Comparison of ENCODE assay signal across 1 cellular context in the genomic region with DNA sequence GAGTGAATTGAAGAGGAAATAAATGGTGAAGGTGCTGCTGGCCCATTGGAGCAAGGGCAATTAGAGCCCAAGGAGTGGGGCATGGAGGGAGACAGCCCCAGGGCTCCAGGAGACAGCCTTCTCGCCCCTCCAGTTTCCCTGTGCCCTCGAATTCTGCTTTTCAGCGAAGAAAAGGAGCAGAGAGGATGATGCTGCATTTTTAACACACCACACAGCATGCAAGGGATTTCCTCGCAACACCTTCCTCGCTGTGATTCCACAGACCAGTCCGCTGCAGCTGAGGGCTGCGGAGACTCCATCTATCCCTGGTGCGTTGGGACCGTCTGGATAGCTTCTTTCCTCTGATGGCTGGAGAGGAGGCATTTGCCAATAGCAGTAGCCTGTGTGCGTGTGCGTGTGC.
A peak's percentile ranks its signal among the peaks of the same experiment; 100 is the strongest.
TF ChIP-seq lines count a peak whose summit lies in the region.

No MANE protein-coding gene starts in this region.

TF ChIP-seq in HepG2, 621 proteins besides CTCF, POLR2A, EP300 and RAD21:
- peak; percentile 12 for TF ChIP-seq RBM22 (optimal IDR thresholded peaks at IDR 0.05; ENCODE audit: low read length)
- TF ChIP-seq AGO2 (optimal IDR thresholded peaks at IDR 0.05; ENCODE audit: low read depth, low read length), result peak; percentile 16
- TF ChIP-seq ZNF850 (CRISPR knock-in tag; conservative IDR thresholded peaks at IDR 0.05), result no peak
- TF ChIP-seq, protein P1, sequence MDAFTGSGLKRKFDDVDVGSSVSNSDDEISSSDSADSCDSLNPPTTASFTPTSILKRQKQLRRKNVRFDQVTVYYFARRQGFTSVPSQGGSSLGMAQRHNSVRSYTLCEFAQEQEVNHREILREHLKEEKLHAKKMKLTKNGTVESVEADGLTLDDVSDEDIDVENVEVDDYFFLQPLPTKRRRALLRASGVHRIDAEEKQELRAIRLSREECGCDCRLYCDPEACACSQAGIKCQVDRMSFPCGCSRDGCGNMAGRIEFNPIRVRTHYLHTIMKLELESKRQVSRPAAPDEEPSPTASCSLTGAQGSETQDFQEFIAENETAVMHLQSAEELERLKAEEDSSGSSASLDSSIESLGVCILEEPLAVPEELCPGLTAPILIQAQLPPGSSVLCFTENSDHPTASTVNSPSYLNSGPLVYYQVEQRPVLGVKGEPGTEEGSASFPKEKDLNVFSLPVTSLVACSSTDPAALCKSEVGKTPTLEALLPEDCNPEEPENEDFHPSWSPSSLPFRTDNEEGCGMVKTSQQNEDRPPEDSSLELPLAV (CRISPR knock-in tag; conservative IDR thresholded peaks at IDR 0.05; ENCODE audit: low read depth), result no peak
- no peak for TF ChIP-seq ZNF782 (CRISPR knock-in tag; IDR thresholded peaks at IDR 0.05; ENCODE audit: borderline replicate concordance)
- TF ChIP-seq NFE2L1 (CRISPR knock-in tag; IDR thresholded peaks at IDR 0.05; ENCODE audit: borderline replicate concordance), result no peak
- TF ChIP-seq STAG1 (CRISPR knock-in tag; IDR thresholded peaks at IDR 0.05), result no peak
- TF ChIP-seq, protein P2, sequence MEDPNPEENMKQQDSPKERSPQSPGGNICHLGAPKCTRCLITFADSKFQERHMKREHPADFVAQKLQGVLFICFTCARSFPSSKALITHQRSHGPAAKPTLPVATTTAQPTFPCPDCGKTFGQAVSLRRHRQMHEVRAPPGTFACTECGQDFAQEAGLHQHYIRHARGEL (CRISPR knock-in tag; IDR thresholded peaks at IDR 0.05), result no peak
- no peak for TF ChIP-seq RFXAP (CRISPR knock-in tag; IDR thresholded peaks at IDR 0.05; ENCODE audit: borderline replicate concordance)
- no peak for TF ChIP-seq SP5 (CRISPR knock-in tag; IDR thresholded peaks at IDR 0.05; ENCODE audit: borderline replicate concordance, low read depth)
- TF ChIP-seq, protein P3, sequence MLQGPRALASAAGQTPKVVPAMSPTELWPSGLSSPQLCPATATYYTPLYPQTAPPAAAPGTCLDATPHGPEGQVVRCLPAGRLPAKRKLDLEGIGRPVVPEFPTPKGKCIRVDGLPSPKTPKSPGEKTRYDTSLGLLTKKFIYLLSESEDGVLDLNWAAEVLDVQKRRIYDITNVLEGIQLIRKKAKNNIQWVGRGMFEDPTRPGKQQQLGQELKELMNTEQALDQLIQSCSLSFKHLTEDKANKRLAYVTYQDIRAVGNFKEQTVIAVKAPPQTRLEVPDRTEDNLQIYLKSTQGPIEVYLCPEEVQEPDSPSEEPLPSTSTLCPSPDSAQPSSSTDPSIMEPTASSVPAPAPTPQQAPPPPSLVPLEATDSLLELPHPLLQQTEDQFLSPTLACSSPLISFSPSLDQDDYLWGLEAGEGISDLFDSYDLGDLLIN (CRISPR knock-in tag; IDR thresholded peaks at IDR 0.05; ENCODE audit: borderline replicate concordance), result no peak
- TF ChIP-seq, protein P4, sequence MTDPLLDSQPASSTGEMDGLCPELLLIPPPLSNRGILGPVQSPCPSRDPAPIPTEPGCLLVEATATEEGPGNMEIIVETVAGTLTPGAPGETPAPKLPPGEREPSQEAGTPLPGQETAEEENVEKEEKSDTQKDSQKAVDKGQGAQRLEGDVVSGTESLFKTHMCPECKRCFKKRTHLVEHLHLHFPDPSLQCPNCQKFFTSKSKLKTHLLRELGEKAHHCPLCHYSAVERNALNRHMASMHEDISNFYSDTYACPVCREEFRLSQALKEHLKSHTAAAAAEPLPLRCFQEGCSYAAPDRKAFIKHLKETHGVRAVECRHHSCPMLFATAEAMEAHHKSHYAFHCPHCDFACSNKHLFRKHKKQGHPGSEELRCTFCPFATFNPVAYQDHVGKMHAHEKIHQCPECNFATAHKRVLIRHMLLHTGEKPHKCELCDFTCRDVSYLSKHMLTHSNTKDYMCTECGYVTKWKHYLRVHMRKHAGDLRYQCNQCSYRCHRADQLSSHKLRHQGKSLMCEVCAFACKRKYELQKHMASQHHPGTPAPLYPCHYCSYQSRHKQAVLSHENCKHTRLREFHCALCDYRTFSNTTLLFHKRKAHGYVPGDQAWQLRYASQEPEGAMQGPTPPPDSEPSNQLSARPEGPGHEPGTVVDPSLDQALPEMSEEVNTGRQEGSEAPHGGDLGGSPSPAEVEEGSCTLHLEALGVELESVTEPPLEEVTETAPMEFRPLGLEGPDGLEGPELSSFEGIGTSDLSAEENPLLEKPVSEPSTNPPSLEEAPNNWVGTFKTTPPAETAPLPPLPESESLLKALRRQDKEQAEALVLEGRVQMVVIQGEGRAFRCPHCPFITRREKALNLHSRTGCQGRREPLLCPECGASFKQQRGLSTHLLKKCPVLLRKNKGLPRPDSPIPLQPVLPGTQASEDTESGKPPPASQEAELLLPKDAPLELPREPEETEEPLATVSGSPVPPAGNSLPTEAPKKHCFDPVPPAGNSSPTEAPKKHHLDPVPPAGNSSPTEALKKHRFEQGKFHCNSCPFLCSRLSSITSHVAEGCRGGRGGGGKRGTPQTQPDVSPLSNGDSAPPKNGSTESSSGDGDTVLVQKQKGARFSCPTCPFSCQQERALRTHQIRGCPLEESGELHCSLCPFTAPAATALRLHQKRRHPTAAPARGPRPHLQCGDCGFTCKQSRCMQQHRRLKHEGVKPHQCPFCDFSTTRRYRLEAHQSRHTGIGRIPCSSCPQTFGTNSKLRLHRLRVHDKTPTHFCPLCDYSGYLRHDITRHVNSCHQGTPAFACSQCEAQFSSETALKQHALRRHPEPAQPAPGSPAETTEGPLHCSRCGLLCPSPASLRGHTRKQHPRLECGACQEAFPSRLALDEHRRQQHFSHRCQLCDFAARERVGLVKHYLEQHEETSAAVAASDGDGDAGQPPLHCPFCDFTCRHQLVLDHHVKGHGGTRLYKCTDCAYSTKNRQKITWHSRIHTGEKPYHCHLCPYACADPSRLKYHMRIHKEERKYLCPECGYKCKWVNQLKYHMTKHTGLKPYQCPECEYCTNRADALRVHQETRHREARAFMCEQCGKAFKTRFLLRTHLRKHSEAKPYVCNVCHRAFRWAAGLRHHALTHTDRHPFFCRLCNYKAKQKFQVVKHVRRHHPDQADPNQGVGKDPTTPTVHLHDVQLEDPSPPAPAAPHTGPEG (CRISPR knock-in tag; IDR thresholded peaks at IDR 0.05), result no peak
